ENCODE assay signal across 8 cellular contexts in genomic region chr2:147844691-147845607, GRCh38. TPM values are rescaled to one million over a fixed set of nuclear protein-coding genes. Genes with fewer than 3 reads are reported as not detected.
A peak's percentile ranks its signal among the peaks of the same experiment; 100 is the strongest.
DNase-seq lines count a peak whose midpoint lies in the region; ATAC-seq and TF ChIP-seq lines count a peak whose summit lies in the region.

ACVR2A (plus strand) TSS chr2:147845029; CDS start chr2:147845153, 124 bp downstream.

- H3K27me3 ChIP-seq in HL-60 (ENCODE audit: insufficient read depth, poor library complexity, severe bottlenecking): peaks cover 17% of the 10 kb centered on the region
- no peaks in the 10 kb centered on the region for H3K27me3 ChIP-seq in adipocyte (replicated peaks; ENCODE audit: control insufficient read depth, insufficient read depth, low read length)
- H3K27me3 ChIP-seq in left ventricle myocardium inferior (ENCODE audit: low read depth): no peaks in the 10 kb centered on the region
- no peaks in the 10 kb centered on the region for H3K27me3 ChIP-seq in aorta (ENCODE audit: control insufficient read depth in 1 of 2, insufficient read depth in 2 of 2, low read length in 1 of 2)

- peaks cover 31% of the 10 kb centered on the region for H3K4me1 ChIP-seq in adipocyte (ENCODE audit: control insufficient read depth, insufficient read depth, low read length)
- peaks cover 49% of the 10 kb centered on the region for H3K4me1 ChIP-seq in left ventricle myocardium inferior
- H3K4me1 ChIP-seq in aorta (ENCODE audit: control insufficient read depth in 1 of 2, insufficient read depth in 2 of 2, low read length in 2 of 2): peaks cover 3 to 6% of the 10 kb centered on the region in 2 donors

- H3K9me3 ChIP-seq in adipocyte (ENCODE audit: control insufficient read depth, low read length) (no peaks in the 10 kb centered on the region), left ventricle myocardium inferior (replicated peaks) (no peaks in the 10 kb centered on the region), aorta (ENCODE audit: control insufficient read depth, low read length) (no peaks in the 10 kb centered on the region)

- WGBS in aorta, 2 donors: 0 to 1% methylated on average over 53 to 55 of the region's 55 CpGs

- H3K36me3 ChIP-seq in adipocyte (ENCODE audit: control insufficient read depth, insufficient read depth, low read length, severe bottlenecking): no peaks in the 10 kb centered on the region
- no peaks in the 10 kb centered on the region for H3K36me3 ChIP-seq in left ventricle myocardium inferior
- no peaks in the 10 kb centered on the region for H3K36me3 ChIP-seq in aorta (ENCODE audit: control insufficient read depth in 1 of 2, insufficient read depth in 2 of 2, low read length in 1 of 2)

- in situ Hi-C loops in SK-MEL-5 (cut with HindIII; ENCODE audit: low pct_unique_long_range_greater_than_20kb, low sequenced_read_pairs): no loop called here

- peak within 1 kb of the TSS; percentile 71 for H3K4me3 ChIP-seq in HL-60 (replicated peaks; ENCODE audit: insufficient read depth, low read length)
- H3K4me3 ChIP-seq in adipocyte (ENCODE audit: low read length): peak within 1 kb of the TSS; percentile 96
- H3K4me3 ChIP-seq in left ventricle myocardium inferior: peak within 1 kb of the TSS; percentile 81
- peak within 1 kb of the TSS; percentile 90 to 99 for H3K4me3 ChIP-seq in aorta (ENCODE audit: low read length in 2 of 2)

- H3K27ac ChIP-seq in HL-60 (replicated peaks) (no peak within 1 kb of the TSS), left ventricle myocardium inferior (replicated peaks) (peak within 1 kb of the TSS; percentile 96), aorta (ENCODE audit: low read depth in 1 of 2, low read length in 2 of 2) (peak within 1 kb of the TSS; percentile 34 to 82)

- TF ChIP-seq CTCF in HL-60 (IDR thresholded peaks at IDR 0.05; ENCODE audit: insufficient read depth, low read length) (no peak), left ventricle myocardium inferior (IDR thresholded peaks at IDR 0.05; ENCODE audit: borderline replicate concordance) (no peak)

- intact Hi-C loops in left ventricle myocardium inferior (cut with micrococcal nuclease): no loop called here
- intact Hi-C loops in posterior cingulate gyrus (cut with DNase I): loop anchor here (5.0 kb wide), 2 partner anchors 57 to 177 kb away; partner anchors contain the start of genes MBD5 and ORC4
- intact Hi-C loops in aorta (cut with DNase I): no loop called here

- ATAC-seq in GM21367 (IDR thresholded peaks at IDR 0.05; ENCODE audit: unreplicated experiment) (peak; percentile 42), aorta (ENCODE audit: low FRiP score) (peak; percentile 12)

- H3K9ac ChIP-seq in adipocyte (ENCODE audit: low read length): peak within 1 kb of the TSS; percentile 96

- peak; percentile 85 for DNase-seq in DMS 273 (lab: John Stamatoyannopoulos, UW; ENCODE audit: unreplicated experiment)
- DNase-seq in HL-60 (ENCODE audit: low read depth in 1 of 2, low spot score in 1 of 2): peak in 1 of 2 experiments; percentile 5
- peak; percentile 13 for DNase-seq in SK-MEL-5 (ENCODE audit: low read depth, low spot score)
- peak; percentile 36 for DNase-seq in adipocyte (ENCODE audit: low read depth)
- DNase-seq in left ventricle myocardium inferior: no peak
- DNase-seq in posterior cingulate gyrus: peak; percentile 19 to 87 (median 38)
- peak; percentile 52 to 76 for DNase-seq in aorta

RNA-seq across cellular contexts. Expression of gene ACVR2A, which starts in this region (rescaled TPM):
- total RNA-seq in SK-MEL-5 (2014; rRNA removed; shearing (Covaris generic)): 4.2 and 5.6 TPM in 2 replicates
- polyA plus RNA-seq in SK-MEL-5 (2015; cell fraction: cytosol; rRNA removed): 0.76 and 1.2 TPM in 2 replicates
- polyA plus RNA-seq in SK-MEL-5 (2015; cell fraction: nucleus; rRNA removed): 4.8 TPM in 2 replicates
- total RNA-seq in left ventricle myocardium inferior (11.1 TPM), aorta (10 to 100 TPM; 11.5 to 26.2 TPM)
- 1 to 10 TPM; 1.6 to 5.3 TPM for polyA plus RNA-seq in aorta
